25 cellular contexts compared by ENCODE assay signal in genomic region chr2:239132156-239132709, GRCh38.
DNase-seq lines count a peak whose midpoint lies in the region; ATAC-seq and TF ChIP-seq lines count a peak whose summit lies in the region.
"Had no signal": no experiment of that assay in that cellular context is flagged by ENCODE, and none has a peak within 500 bp of the region (broad histone marks: within the 10 kb centered on the region; RNA-seq: fewer than 3 reads in every experiment).

No MANE protein-coding gene starts in this region.

- H3K27ac Mint-ChIP-seq in neural crest cell (ENCODE audit: unreplicated experiment) = peak overlapping the region; percentile 57

- no peaks in the 10 kb centered on the region for H3K27me3 Mint-ChIP-seq in neural crest cell (ENCODE audit: low read depth)
- H3K27me3 Mint-ChIP-seq: CD4-positive, alpha-beta T cell had no signal

- POLR2A ChIA-PET in Panc1 (lab: Charles Lee) = no interaction called here

- H3K9me3 Mint-ChIP-seq in neural crest cell = peaks cover 3% of the 10 kb centered on the region
- H3K9me3 Mint-ChIP-seq: CD4-positive, alpha-beta T cell; H9 had no signal

- H3K4me3 Mint-ChIP-seq in neural crest cell = no peak overlapping the region
- H3K4me3 Mint-ChIP-seq: CD4-positive, alpha-beta T cell; H9 had no signal

- TF ChIP-seq POLR2A in adrenal gland (IDR thresholded peaks at IDR 0.05) (no peak), breast epithelium (IDR thresholded peaks at IDR 0.05) (no peak)

- intact Hi-C loops in Panc1 (cut with micrococcal nuclease; ENCODE audit: unreplicated experiment) (no loop called here), dorsolateral prefrontal cortex (cut with DNase I) (loop anchor here in 1 of 2 donors (2.0 kb wide), 1 partner anchor 23 kb away; no protein-coding TSS in a partner anchor), adrenal gland (cut with DNase I) (no loop called here), breast epithelium (cut with DNase I; ENCODE audit: low total_unique reads) (loop anchor here (1.0 kb wide), 1 partner anchor 37 kb away; no protein-coding TSS in a partner anchor)

- in situ Hi-C loops in Panc1 (cut with HindIII; ENCODE audit: low pct_unique_long_range_greater_than_20kb, low sequenced_read_pairs) = no loop called here

- no TSS peak for BruUV-seq in Panc1 (replicated peaks; lab: Mats Ljungman, UMichigan)

- 0 out of 2 replicates have a peak, but pooled peaks have one; percentile 29 for ATAC-seq in Panc1
- no peak for ATAC-seq in GM18498 (IDR thresholded peaks at IDR 0.05; ENCODE audit: unreplicated experiment)
- ATAC-seq: SK-N-SH treated with all-trans-retinoic acid at 6 μM for 48 hours had no signal

- H3K4me1 ChIP-seq in Panc1 (ENCODE audit: control insufficient read depth, insufficient read depth, low read length) (no peaks in the 10 kb centered on the region), adrenal gland (replicated peaks in 1 of 2) (no peaks in the 10 kb centered on the region), breast epithelium (no peaks in the 10 kb centered on the region)

- WGBS in adrenal gland, 4 donors = 93 to 97% (median 94%) methylated on average over 13 to 17 of the region's 17 CpGs

- CTCF ChIA-PET in Panc1 (lab: Charles Lee) = no interaction called here

- TF ChIP-seq CTCF in Panc1 (IDR thresholded peaks at IDR 0.05) (no peak), dorsolateral prefrontal cortex (IDR thresholded peaks at IDR 0.05 in 54 of 56, conservative IDR thresholded peaks at IDR 0.05 in 2 of 56; ENCODE audit: low read depth in 1 of 56, partially characterized antibody in 56 of 56) (peak in 16 of 56 donors; percentile 5 to 34 (median 17)), neural crest cell (conservative IDR thresholded peaks at IDR 0.05) (no peak), adrenal gland (IDR thresholded peaks at IDR 0.05) (no peak), breast epithelium (IDR thresholded peaks at IDR 0.05) (no peak)

- H3K36me3 ChIP-seq in Panc1 (ENCODE audit: control insufficient read depth, insufficient read depth, low read length) (no peaks in the 10 kb centered on the region), adrenal gland (replicated peaks in 1 of 2) (peaks cover 0 to 35% of the 10 kb centered on the region in 2 donors), breast epithelium (peaks cover 5% of the 10 kb centered on the region)

- H3K27ac ChIP-seq in Panc1 (ENCODE audit: low read length) (no peak overlapping the region), dorsolateral prefrontal cortex (peak overlapping the region; percentile 72 to 98 (median 91)), temporal lobe (ENCODE audit: low read depth, low read length) (peak overlapping the region; percentile 98), adrenal gland (no peak overlapping the region), breast epithelium (no peak overlapping the region)
- H3K27ac ChIP-seq: BLaER1, HL-60, PC-9, RWPE1 had no signal

- no peaks in the 10 kb centered on the region for H3K9me3 ChIP-seq in Panc1 (ENCODE audit: control insufficient read depth, insufficient read depth, low read depth, low read length)
- H3K9me3 ChIP-seq in adrenal gland (replicated peaks in 1 of 3) = no peaks in the 10 kb centered on the region
- H3K9me3 ChIP-seq in breast epithelium = no peaks in the 10 kb centered on the region
- H3K9me3 ChIP-seq: BLaER1 had no signal

- H3K4me1 Mint-ChIP-seq in neural crest cell = peaks cover 10% of the 10 kb centered on the region
- H3K4me1 Mint-ChIP-seq: H9 had no signal

- DNase-seq in Panc1 (ENCODE audit: low read depth, low spot score) (no peak), dorsolateral prefrontal cortex (peak in 6 of 10 donors; percentile 29 to 72 (median 58)), neural crest cell (ENCODE audit: low read depth, low spot score) (no peak), adrenal gland (no peak), breast epithelium (ENCODE audit: low spot score in 2 of 2) (no peak)
- DNase-seq: CD4-positive, alpha-beta T cell; COR-L47; DMS79; H9; KBM-7; MM.1S; NCI-H1048; NCI-H1417 treated with DMSO at 0.1 percent for 48 hours; NCI-H187 treated with DMSO at 0.1 percent for 48 hours; NCI-H226; NCI-H510A treated with DMSO at 0.1 percent for 48 hours; NCI-H748 treated with DMSO at 0.1 percent for 48 hours; PC-9; SIG-M5 had no signal

- H3K36me3 Mint-ChIP-seq in neural crest cell (ENCODE audit: low read depth) = peaks cover 25% of the 10 kb centered on the region

- H3K4me3 ChIP-seq in Panc1 (ENCODE audit: low read depth in 2 of 2, low read length in 2 of 2) = no peak overlapping the region
- no peak overlapping the region for H3K4me3 ChIP-seq in dorsolateral prefrontal cortex
- H3K4me3 ChIP-seq in adrenal gland = no peak overlapping the region
- H3K4me3 ChIP-seq in breast epithelium = no peak overlapping the region
- H3K4me3 ChIP-seq: BLaER1, PC-9 had no signal

- H3K27me3 ChIP-seq in Panc1 (ENCODE audit: control insufficient read depth, insufficient read depth, low read length) (no peaks in the 10 kb centered on the region), dorsolateral prefrontal cortex (no peaks in the 10 kb centered on the region), adrenal gland (no peaks in the 10 kb centered on the region), breast epithelium (no peaks in the 10 kb centered on the region)

Comparison
In these comparisons a context has a peak if more than half of its experiments do, and no peak if none do; other contexts are left out.
1. DNase-seq: peak in dorsolateral prefrontal cortex (6 of 10); none in Panc1 (single experiment), neural crest cell (single experiment), adrenal gland (0 of 7) and breast epithelium (0 of 2).
2. H3K27ac ChIP-seq: peak in dorsolateral prefrontal cortex (59 of 59) and temporal lobe (single experiment); none in Panc1 (single experiment), adrenal gland (0 of 5) and breast epithelium (0 of 2).